Comparison of ENCODE assay signal across 1 cellular context in the genomic region with DNA sequence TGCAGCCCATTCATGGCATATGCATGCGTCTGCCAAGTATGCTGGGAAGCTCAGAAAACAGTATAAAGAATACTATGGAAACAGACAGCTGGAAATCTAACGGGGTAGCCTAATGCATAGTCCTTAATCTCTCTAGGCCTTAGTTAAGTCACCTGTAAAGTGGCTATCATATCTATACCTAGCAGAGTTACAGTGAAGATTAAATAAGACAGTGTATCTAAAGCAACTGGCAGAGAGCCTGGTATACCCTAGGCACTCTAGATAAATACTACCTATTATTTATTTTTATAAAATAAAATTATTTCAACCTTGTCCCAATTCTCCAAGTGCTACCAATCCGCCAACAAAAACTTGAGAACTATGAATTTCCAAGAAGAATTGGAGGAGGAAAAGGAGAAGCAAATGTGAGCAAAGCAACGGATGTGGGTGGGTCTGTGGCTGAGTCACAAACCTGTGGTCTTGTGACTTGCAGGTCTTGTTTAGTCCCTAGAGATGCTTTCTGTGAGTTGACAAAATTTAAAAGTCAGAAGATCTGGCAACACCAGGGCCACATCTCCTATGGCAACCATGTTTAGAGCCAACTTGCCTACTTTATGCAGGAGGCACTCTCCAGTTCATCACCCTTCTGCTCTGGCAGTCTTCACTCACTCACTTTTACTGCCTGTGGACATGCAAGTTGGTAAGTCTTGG.
A peak's percentile ranks its signal among the peaks of the same experiment; 100 is the strongest.
TF ChIP-seq lines count a peak whose summit lies in the region.

No MANE protein-coding gene starts in this region.

TF ChIP-seq in K562, 482 proteins besides CTCF, POLR2A, EP300 and RAD21 (continued from another document):
- TF ChIP-seq TOE1 (IDR thresholded peaks at IDR 0.05; ENCODE audit: borderline replicate concordance), result peak; percentile 61; the same call in 1 of the 2 replicates
- TF ChIP-seq TOE1 (CRISPR knock-in tag; IDR thresholded peaks at IDR 0.05; ENCODE audit: borderline replicate concordance, low read depth), result no peak
- TF ChIP-seq CBX2 (IDR thresholded peaks at IDR 0.05; ENCODE audit: insufficient read depth, low read length, poor library complexity, severe bottlenecking), result no peak
- TF ChIP-seq HLTF (IDR thresholded peaks at IDR 0.05), result no peak
- no peak for TF ChIP-seq HEY1 (CRISPR knock-in tag; IDR thresholded peaks at IDR 0.05; ENCODE audit: borderline replicate concordance)
- no peak for TF ChIP-seq BMI1 (IDR thresholded peaks at IDR 0.05; ENCODE audit: low read length)
- TF ChIP-seq, protein P1, sequence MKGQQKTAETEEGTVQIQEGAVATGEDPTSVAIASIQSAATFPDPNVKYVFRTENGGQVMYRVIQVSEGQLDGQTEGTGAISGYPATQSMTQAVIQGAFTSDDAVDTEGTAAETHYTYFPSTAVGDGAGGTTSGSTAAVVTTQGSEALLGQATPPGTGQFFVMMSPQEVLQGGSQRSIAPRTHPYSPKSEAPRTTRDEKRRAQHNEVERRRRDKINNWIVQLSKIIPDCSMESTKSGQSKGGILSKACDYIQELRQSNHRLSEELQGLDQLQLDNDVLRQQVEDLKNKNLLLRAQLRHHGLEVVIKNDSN (CRISPR knock-in tag; IDR thresholded peaks at IDR 0.05), result no peak
- TF ChIP-seq TBL1XR1 (IDR thresholded peaks at IDR 0.05; ENCODE audit: low read length in 2 of 2), result no peak
- TF ChIP-seq FOXK1 (CRISPR knock-in tag; IDR thresholded peaks at IDR 0.05; ENCODE audit: borderline replicate concordance), result no peak
- TF ChIP-seq, protein P2, sequence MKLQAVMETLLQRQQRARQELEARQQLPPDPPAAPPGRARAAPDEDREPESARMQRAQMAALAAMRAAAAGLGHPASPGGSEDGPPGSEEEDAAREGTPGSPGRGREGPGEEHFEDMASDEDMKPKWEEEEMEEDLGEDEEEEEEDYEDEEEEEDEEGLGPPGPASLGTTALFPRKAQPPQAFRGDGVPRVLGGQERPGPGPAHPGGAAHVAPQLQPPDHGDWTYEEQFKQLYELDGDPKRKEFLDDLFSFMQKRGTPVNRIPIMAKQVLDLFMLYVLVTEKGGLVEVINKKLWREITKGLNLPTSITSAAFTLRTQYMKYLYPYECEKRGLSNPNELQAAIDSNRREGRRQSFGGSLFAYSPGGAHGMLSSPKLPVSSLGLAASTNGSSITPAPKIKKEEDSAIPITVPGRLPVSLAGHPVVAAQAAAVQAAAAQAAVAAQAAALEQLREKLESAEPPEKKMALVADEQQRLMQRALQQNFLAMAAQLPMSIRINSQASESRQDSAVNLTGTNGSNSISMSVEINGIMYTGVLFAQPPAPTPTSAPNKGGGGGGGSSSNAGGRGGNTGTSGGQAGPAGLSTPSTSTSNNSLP (IDR thresholded peaks at IDR 0.05; ENCODE audit: borderline replicate concordance, low read depth, low read length), result no peak
- TF ChIP-seq, protein P3, sequence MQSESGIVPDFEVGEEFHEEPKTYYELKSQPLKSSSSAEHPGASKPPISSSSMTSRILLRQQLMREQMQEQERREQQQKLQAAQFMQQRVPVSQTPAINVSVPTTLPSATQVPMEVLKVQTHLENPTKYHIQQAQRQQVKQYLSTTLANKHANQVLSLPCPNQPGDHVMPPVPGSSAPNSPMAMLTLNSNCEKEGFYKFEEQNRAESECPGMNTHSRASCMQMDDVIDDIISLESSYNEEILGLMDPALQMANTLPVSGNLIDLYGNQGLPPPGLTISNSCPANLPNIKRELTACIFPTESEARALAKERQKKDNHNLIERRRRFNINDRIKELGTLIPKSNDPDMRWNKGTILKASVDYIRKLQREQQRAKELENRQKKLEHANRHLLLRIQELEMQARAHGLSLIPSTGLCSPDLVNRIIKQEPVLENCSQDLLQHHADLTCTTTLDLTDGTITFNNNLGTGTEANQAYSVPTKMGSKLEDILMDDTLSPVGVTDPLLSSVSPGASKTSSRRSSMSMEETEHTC (IDR thresholded peaks at IDR 0.05), result peak; percentile 79; the same call in 1 of the 2 replicates
- no peak for TF ChIP-seq HDAC6 (IDR thresholded peaks at IDR 0.05; ENCODE audit: low read depth, low read length)
- TF ChIP-seq ATF7 (IDR thresholded peaks at IDR 0.05), result 0 out of 2 replicates have a peak, but pooled peaks have one; percentile 12
- TF ChIP-seq RBM22 (IDR thresholded peaks at IDR 0.05; ENCODE audit: low read depth, low read length, poor library complexity, severe bottlenecking), result no peak
- TF ChIP-seq, protein P4, sequence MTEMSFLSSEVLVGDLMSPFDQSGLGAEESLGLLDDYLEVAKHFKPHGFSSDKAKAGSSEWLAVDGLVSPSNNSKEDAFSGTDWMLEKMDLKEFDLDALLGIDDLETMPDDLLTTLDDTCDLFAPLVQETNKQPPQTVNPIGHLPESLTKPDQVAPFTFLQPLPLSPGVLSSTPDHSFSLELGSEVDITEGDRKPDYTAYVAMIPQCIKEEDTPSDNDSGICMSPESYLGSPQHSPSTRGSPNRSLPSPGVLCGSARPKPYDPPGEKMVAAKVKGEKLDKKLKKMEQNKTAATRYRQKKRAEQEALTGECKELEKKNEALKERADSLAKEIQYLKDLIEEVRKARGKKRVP (CRISPR knock-in tag; IDR thresholded peaks at IDR 0.05), result no peak
- no peak for TF ChIP-seq PTRF (tag; IDR thresholded peaks at IDR 0.05)
- TF ChIP-seq, protein P5, sequence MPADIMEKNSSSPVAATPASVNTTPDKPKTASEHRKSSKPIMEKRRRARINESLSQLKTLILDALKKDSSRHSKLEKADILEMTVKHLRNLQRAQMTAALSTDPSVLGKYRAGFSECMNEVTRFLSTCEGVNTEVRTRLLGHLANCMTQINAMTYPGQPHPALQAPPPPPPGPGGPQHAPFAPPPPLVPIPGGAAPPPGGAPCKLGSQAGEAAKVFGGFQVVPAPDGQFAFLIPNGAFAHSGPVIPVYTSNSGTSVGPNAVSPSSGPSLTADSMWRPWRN (IDR thresholded peaks at IDR 0.05; ENCODE audit: low read depth), result no peak
- TF ChIP-seq SMARCA4 (IDR thresholded peaks at IDR 0.05), result peak; percentile 47; the same call in 1 of the 2 replicates
- TF ChIP-seq TCF7L2 (IDR thresholded peaks at IDR 0.05; ENCODE audit: low read depth, low read length), result no peak
- peak; percentile 83 for TF ChIP-seq RFX1 (IDR thresholded peaks at IDR 0.05)
- TF ChIP-seq ZNF79 (CRISPR knock-in tag; IDR thresholded peaks at IDR 0.05; ENCODE audit: low read depth), result no peak
- TF ChIP-seq, protein P6, sequence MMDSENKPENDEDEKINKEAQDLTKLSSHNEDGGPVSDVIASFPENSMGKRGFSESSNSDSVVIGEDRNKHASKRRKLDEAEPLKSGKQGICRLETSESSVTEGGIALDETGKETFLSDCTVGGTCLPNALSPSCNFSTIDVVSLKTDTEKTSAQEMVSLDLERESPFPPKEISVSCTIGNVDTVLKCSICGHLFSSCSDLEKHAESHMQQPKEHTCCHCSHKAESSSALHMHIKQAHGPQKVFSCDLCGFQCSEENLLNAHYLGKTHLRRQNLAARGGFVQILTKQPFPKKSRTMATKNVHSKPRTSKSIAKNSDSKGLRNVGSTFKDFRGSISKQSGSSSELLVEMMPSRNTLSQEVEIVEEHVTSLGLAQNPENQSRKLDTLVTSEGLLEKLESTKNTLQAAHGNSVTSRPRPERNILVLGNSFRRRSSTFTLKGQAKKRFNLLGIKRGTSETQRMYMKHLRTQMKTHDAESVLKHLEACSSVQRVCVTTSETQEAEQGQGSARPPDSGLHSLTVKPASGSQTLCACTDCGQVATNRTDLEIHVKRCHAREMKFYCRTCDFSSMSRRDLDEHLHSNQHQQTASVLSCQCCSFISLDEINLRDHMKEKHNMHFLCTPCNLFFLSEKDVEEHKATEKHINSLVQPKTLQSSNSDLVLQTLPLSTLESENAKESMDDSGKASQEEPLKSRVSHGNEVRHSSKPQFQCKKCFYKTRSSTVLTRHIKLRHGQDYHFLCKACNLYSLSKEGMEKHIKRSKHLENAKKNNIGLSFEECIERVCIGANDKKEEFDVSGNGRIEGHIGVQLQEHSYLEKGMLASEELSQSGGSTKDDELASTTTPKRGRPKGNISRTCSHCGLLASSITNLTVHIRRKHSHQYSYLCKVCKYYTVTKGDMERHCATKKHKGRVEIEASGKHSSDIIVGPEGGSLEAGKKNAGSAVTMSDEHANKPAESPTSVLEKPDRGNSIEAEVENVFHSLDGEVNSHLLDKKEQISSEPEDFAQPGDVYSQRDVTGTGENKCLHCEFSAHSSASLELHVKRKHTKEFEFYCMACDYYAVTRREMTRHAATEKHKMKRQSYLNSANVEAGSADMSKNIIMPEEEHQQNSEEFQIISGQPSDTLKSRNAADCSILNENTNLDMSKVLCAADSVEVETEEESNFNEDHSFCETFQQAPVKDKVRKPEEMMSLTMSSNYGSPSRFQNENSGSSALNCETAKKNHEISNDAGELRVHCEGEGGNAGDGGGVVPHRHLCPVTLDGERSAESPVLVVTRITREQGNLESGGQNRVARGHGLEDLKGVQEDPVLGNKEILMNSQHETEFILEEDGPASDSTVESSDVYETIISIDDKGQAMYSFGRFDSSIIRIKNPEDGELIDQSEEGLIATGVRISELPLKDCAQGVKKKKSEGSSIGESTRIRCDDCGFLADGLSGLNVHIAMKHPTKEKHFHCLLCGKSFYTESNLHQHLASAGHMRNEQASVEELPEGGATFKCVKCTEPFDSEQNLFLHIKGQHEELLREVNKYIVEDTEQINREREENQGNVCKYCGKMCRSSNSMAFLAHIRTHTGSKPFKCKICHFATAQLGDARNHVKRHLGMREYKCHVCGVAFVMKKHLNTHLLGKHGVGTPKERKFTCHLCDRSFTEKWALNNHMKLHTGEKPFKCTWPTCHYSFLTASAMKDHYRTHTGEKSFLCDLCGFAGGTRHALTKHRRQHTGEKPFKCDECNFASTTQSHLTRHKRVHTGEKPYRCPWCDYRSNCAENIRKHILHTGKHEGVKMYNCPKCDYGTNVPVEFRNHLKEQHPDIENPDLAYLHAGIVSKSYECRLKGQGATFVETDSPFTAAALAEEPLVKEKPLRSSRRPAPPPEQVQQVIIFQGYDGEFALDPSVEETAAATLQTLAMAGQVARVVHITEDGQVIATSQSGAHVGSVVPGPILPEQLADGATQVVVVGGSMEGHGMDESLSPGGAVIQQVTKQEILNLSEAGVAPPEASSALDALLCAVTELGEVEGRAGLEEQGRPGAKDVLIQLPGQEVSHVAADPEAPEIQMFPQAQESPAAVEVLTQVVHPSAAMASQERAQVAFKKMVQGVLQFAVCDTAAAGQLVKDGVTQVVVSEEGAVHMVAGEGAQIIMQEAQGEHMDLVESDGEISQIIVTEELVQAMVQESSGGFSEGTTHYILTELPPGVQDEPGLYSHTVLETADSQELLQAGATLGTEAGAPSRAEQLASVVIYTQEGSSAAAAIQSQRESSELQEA (IDR thresholded peaks at IDR 0.05; ENCODE audit: low read depth), result no peak
- TF ChIP-seq CBFA2T2 (conservative IDR thresholded peaks at IDR 0.05), result no peak
- no peak; the same call in 1 of the 2 replicates for TF ChIP-seq MAFK (IDR thresholded peaks at IDR 0.05; ENCODE audit: low read length)
- no peak for TF ChIP-seq FOXJ3 (CRISPR knock-in tag; IDR thresholded peaks at IDR 0.05)
- TF ChIP-seq, protein P7, sequence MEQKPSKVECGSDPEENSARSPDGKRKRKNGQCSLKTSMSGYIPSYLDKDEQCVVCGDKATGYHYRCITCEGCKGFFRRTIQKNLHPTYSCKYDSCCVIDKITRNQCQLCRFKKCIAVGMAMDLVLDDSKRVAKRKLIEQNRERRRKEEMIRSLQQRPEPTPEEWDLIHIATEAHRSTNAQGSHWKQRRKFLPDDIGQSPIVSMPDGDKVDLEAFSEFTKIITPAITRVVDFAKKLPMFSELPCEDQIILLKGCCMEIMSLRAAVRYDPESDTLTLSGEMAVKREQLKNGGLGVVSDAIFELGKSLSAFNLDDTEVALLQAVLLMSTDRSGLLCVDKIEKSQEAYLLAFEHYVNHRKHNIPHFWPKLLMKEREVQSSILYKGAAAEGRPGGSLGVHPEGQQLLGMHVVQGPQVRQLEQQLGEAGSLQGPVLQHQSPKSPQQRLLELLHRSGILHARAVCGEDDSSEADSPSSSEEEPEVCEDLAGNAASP (IDR thresholded peaks at IDR 0.05), result no peak
- TF ChIP-seq ZNF780A (CRISPR knock-in tag; IDR thresholded peaks at IDR 0.05), result no peak
- TF ChIP-seq PRPF4 (IDR thresholded peaks at IDR 0.05; ENCODE audit: insufficient read depth, low read depth, low read length, poor library complexity, severe bottlenecking), result no peak
- TF ChIP-seq HDAC8 (tag; IDR thresholded peaks at IDR 0.05), result no peak
